13 cellular contexts compared by ENCODE assay signal in genomic region chr11:14269956-14270355, GRCh38.
DNase-seq lines count a peak whose midpoint lies in the region; ATAC-seq, FAIRE-seq and TF ChIP-seq lines count a peak whose summit lies in the region.
"Had no signal": no experiment of that assay in that cellular context is flagged by ENCODE, and none has a peak within 500 bp of the region (broad histone marks: within the 10 kb centered on the region; RNA-seq: fewer than 3 reads in every experiment).

No MANE protein-coding gene starts in this region.

- TF ChIP-seq POLR2A in GM12892 (IDR thresholded peaks at IDR 0.05; ENCODE audit: low read depth, low read length) = no peak

- H3K36me3 Mint-ChIP-seq in CD4-positive, CD25-positive, alpha-beta regulatory T cell = peaks cover 8% of the 10 kb centered on the region
- peaks cover 2% of the 10 kb centered on the region for H3K36me3 Mint-ChIP-seq in T-helper 17 cell (ENCODE audit: low read depth)

- DNase-seq in CD4-positive, CD25-positive, alpha-beta regulatory T cell = peak in 1 of 3 donors; percentile 60
- DNase-seq in T-helper 17 cell (no peak), LoVo (ENCODE audit: low spot score) (no peak), AML-193 (lab: John Stamatoyannopoulos, UW) (no peak), NCI-H1417 treated with DMSO at 0.1 percent for 48 hours (lab: John Stamatoyannopoulos, UW) (no peak), GM12892 (ENCODE audit: insufficient read length) (no peak)
- DNase-seq: activated gamma-delta T cell treated with Interleukin-2 at 50 U/mL for 16 hours, esophagus squamous epithelium, heart left ventricle, NCI-H2227 treated with DMSO at 0.1 percent for 48 hours, posterior cingulate gyrus had no signal

- H3K9me3 Mint-ChIP-seq in CD4-positive, CD25-positive, alpha-beta regulatory T cell = no peaks in the 10 kb centered on the region

- no peaks in the 10 kb centered on the region for H3K36me3 ChIP-seq in CD4-positive, CD25-positive, alpha-beta regulatory T cell (ENCODE audit: control insufficient read depth, insufficient read depth, low read length)

- peaks cover 25 to 29% (median 27%) of the 10 kb centered on the region in 4 donors for H3K4me1 Mint-ChIP-seq in CD4-positive, CD25-positive, alpha-beta regulatory T cell
- peaks cover 22% of the 10 kb centered on the region for H3K4me1 Mint-ChIP-seq in T-helper 17 cell

- no peak for FAIRE-seq in GM12892 (lab: Jason Lieb, UNC)

- H3K27me3 Mint-ChIP-seq in CD4-positive, CD25-positive, alpha-beta regulatory T cell = no peaks in the 10 kb centered on the region
- no peaks in the 10 kb centered on the region for H3K27me3 Mint-ChIP-seq in T-helper 17 cell

- peaks cover 26% of the 10 kb centered on the region for H3K4me1 ChIP-seq in CD4-positive, CD25-positive, alpha-beta regulatory T cell (ENCODE audit: control insufficient read depth, insufficient read depth, low read length, poor library complexity, severe bottlenecking)
- H3K4me1 ChIP-seq: esophagus squamous epithelium had no signal

- H3K9me3 ChIP-seq in CD4-positive, CD25-positive, alpha-beta regulatory T cell (ENCODE audit: control insufficient read depth in 2 of 2, low read length in 2 of 2) = no peaks in the 10 kb centered on the region
- H3K9me3 ChIP-seq in T-helper 17 cell (ENCODE audit: control insufficient read depth, low read length, poor library complexity, severe bottlenecking) = no peaks in the 10 kb centered on the region
- H3K9me3 ChIP-seq: esophagus squamous epithelium, heart left ventricle had no signal

- ATAC-seq in CD4-positive, CD25-positive, alpha-beta regulatory T cell (ENCODE audit: low read depth in 2 of 2) = peak; percentile 26 to 53
- peak; percentile 49 for ATAC-seq in GM18907 (IDR thresholded peaks at IDR 0.05; ENCODE audit: unreplicated experiment)
- peak; percentile 45 for ATAC-seq in HG02759 (IDR thresholded peaks at IDR 0.05; ENCODE audit: unreplicated experiment)
- ATAC-seq in T-helper 17 cell = peak; percentile 33
- ATAC-seq: heart left ventricle had no signal

- peak overlapping the region; percentile 65 for H3K4me3 ChIP-seq in CD4-positive, CD25-positive, alpha-beta regulatory T cell (ENCODE audit: low read depth, low read length)
- H3K4me3 ChIP-seq: esophagus squamous epithelium, heart left ventricle had no signal

- no peak overlapping the region for H3K27ac ChIP-seq in CD4-positive, CD25-positive, alpha-beta regulatory T cell (ENCODE audit: insufficient read depth, low read length, poor library complexity, severe bottlenecking)
- H3K27ac ChIP-seq: esophagus squamous epithelium, heart left ventricle had no signal

- H3K4me3 Mint-ChIP-seq in CD4-positive, CD25-positive, alpha-beta regulatory T cell = no peak overlapping the region
- no peak overlapping the region for H3K4me3 Mint-ChIP-seq in T-helper 17 cell

- H3K27ac Mint-ChIP-seq in CD4-positive, CD25-positive, alpha-beta regulatory T cell = peak overlapping the region in 1 of 3 donors; percentile 44
- H3K27ac Mint-ChIP-seq in T-helper 17 cell = peak overlapping the region; percentile 84

- H3K27me3 ChIP-seq in CD4-positive, CD25-positive, alpha-beta regulatory T cell (ENCODE audit: control insufficient read depth, insufficient read depth, low read length) = no peaks in the 10 kb centered on the region
- H3K27me3 ChIP-seq: esophagus squamous epithelium, heart left ventricle had no signal
